ENCODE assay signal across 27 cellular contexts in genomic region chr3:31495971-31496370, GRCh38. TPM values are rescaled to one million over a fixed set of nuclear protein-coding genes. Genes with fewer than 3 reads are reported as not detected.
A peak's percentile ranks its signal among the peaks of the same experiment; 100 is the strongest.
DNase-seq lines count a peak whose midpoint lies in the region; ATAC-seq, FAIRE-seq and TF ChIP-seq lines count a peak whose summit lies in the region.
"Had no signal": no experiment of that assay in that cellular context is flagged by ENCODE, and none has a peak within 500 bp of the region (broad histone marks: within the 10 kb centered on the region; RNA-seq: fewer than 3 reads in every experiment).

No MANE protein-coding gene starts in this region.

- no peak overlapping the region for H3K27ac ChIP-seq in GM23338 (ENCODE audit: low read depth)
- H3K27ac ChIP-seq in astrocyte (ENCODE audit: low read depth, low read length): no peak overlapping the region
- H3K27ac ChIP-seq: A549, dorsolateral prefrontal cortex, left ventricle myocardium inferior had no signal

- H3K4me3 Mint-ChIP-seq in GM23338: no peak overlapping the region
- no peak overlapping the region for H3K4me3 Mint-ChIP-seq in astrocyte (ENCODE audit: unreplicated experiment)
- H3K4me3 Mint-ChIP-seq: activated B cell treated with CpG ODN at 0.5 μM for 24 hours; activated T-helper 17 cell treated with anti-CD3 and anti-CD28 coated beads, Interleukin-2, amount 50 U/mL, for 72 hours; naive thymus-derived CD4-positive, alpha-beta T cell had no signal

- H3K36me3 ChIP-seq in GM23338 (ENCODE audit: insufficient read depth) (no peaks in the 10 kb centered on the region), astrocyte (ENCODE audit: insufficient read depth, low read length) (no peaks in the 10 kb centered on the region)
- H3K36me3 ChIP-seq: left ventricle myocardium inferior had no signal

- H3F3A ChIP-seq in GM23338 (replicated peaks; ENCODE audit: low read depth): no peaks in the 10 kb centered on the region

- H2AFZ ChIP-seq in GM23338 (0 out of 2 replicates have a peak overlapping the region, but pooled peaks have one; percentile 43), astrocyte (ENCODE audit: low read depth, low read length) (no peak overlapping the region)

- TF ChIP-seq CTCF in GM23338 (conservative IDR thresholded peaks at IDR 0.05; ENCODE audit: low read depth in 2 of 2) (no peak), astrocyte (IDR thresholded peaks at IDR 0.05; ENCODE audit: insufficient read depth, low read depth, low read length) (no peak), fibroblast of the aortic adventitia (IDR thresholded peaks at IDR 0.05; ENCODE audit: insufficient read depth, low read length) (no peak)

- peaks cover 13% of the 10 kb centered on the region; the same call in 1 of the 2 replicates for H3K9me2 ChIP-seq in GM23338 (ENCODE audit: insufficient read depth)

- in situ Hi-C loops in ACHN (cut with HindIII; ENCODE audit: low pct_ligation_motif_present, low pct_unique_long_range_greater_than_20kb, low sequenced_read_pairs): no loop called here

- H3K9me3 ChIP-seq in astrocyte (ENCODE audit: insufficient read depth, low read depth, low read length): no peaks in the 10 kb centered on the region

- H3K27me3 Mint-ChIP-seq in GM23338 (ENCODE audit: insufficient read depth, low read depth, poor library complexity) (no peaks in the 10 kb centered on the region), astrocyte (ENCODE audit: low read depth, unreplicated experiment) (no peaks in the 10 kb centered on the region)
- H3K27me3 Mint-ChIP-seq: activated T-helper 17 cell treated with anti-CD3 and anti-CD28 coated beads, Interleukin-2, amount 50 U/mL, for 72 hours had no signal

- H3K9me3 Mint-ChIP-seq in GM23338 (no peaks in the 10 kb centered on the region; the same call in 2 of the 3 replicates), astrocyte (ENCODE audit: unreplicated experiment) (no peaks in the 10 kb centered on the region)

- H3K4me1 Mint-ChIP-seq in GM23338 (peaks cover 3% of the 10 kb centered on the region; the same call in 2 of the 3 replicates), astrocyte (ENCODE audit: low read depth, unreplicated experiment) (no peaks in the 10 kb centered on the region)
- H3K4me1 Mint-ChIP-seq: activated B cell treated with CpG ODN at 0.5 μM for 24 hours; activated T-helper 17 cell treated with anti-CD3 and anti-CD28 coated beads, Interleukin-2, amount 50 U/mL, for 72 hours had no signal

- DNase-seq in AG08396 (ENCODE audit: low spot score) (peak; percentile 19), GM23338 (ENCODE audit: low spot score) (no peak), astrocyte (ENCODE audit: low read depth) (peak; percentile 55), fibroblast of the aortic adventitia (ENCODE audit: low read depth) (peak; percentile 46), NCI-H146 treated with DMSO at 0.1 percent for 48 hours (lab: John Stamatoyannopoulos, UW; ENCODE audit: unreplicated experiment) (no peak), ACHN (no peak)
- DNase-seq: activated B cell treated with CpG ODN at 0.5 μM for 24 hours; activated CD4-positive, alpha-beta T cell treated with anti-CD3 and anti-CD28 coated beads, Interleukin-2, amount 50 U/mL, for 48 hours; activated CD8-positive, alpha-beta memory T cell treated with anti-CD3 and anti-CD28 coated beads, Interleukin-2, amount 50 U/mL, for 4 hours; anterior cingulate cortex; C1 segment of cervical spinal cord; Caco-2; DMS79 treated with DMSO at 0.1 percent for 48 hours; dorsolateral prefrontal cortex; Kasumi-1; left ventricle myocardium inferior; naive thymus-derived CD4-positive, alpha-beta T cell; NCI-H1092 treated with DMSO at 0.1 percent for 48 hours; NCI-H1930; small intestine had no signal

- H3K36me3 Mint-ChIP-seq in GM23338 (ENCODE audit: low read depth) (0 out of 3 replicates have a peak, but pooled peaks cover 4% of the 10 kb centered on the region), astrocyte (ENCODE audit: low read depth, unreplicated experiment) (no peaks in the 10 kb centered on the region)

- H3K27me3 ChIP-seq in GM23338 (ENCODE audit: insufficient read depth): no peaks in the 10 kb centered on the region
- H3K27me3 ChIP-seq in astrocyte (ENCODE audit: insufficient read depth, low read length): no peaks in the 10 kb centered on the region

- H3K4me1 ChIP-seq in GM23338 (ENCODE audit: insufficient read depth) (no peaks in the 10 kb centered on the region), astrocyte (ENCODE audit: insufficient read depth, low read length) (no peaks in the 10 kb centered on the region)
- H3K4me1 ChIP-seq: A549, left ventricle myocardium inferior had no signal

- H3K27ac Mint-ChIP-seq in GM23338 (no peak overlapping the region), astrocyte (ENCODE audit: unreplicated experiment) (no peak overlapping the region)
- H3K27ac Mint-ChIP-seq: activated B cell treated with CpG ODN at 0.5 μM for 24 hours; activated naive CD4-positive, alpha-beta T cell treated with anti-CD3 and anti-CD28 coated beads, Interleukin-2, amount 50 U/mL, for 72 hours; activated T-helper 17 cell treated with anti-CD3 and anti-CD28 coated beads, Interleukin-2, amount 50 U/mL, for 72 hours had no signal

- no peak for FAIRE-seq in astrocyte (lab: Jason Lieb, UNC)
- FAIRE-seq: A549, endothelial cell of umbilical vein, frontal cortex, small intestine had no signal

- ATAC-seq in GM23338: no peak
- ATAC-seq in HG03354 (IDR thresholded peaks at IDR 0.05; ENCODE audit: poor library complexity, severe bottlenecking, unreplicated experiment): no peak
- no peak for ATAC-seq in HG03565 (IDR thresholded peaks at IDR 0.05; ENCODE audit: unreplicated experiment)
- ATAC-seq: A549; activated naive CD4-positive, alpha-beta T cell treated with anti-CD3 and anti-CD28 coated beads, Interleukin-2, amount 50 U/mL, for 72 hours; activated T-helper 17 cell treated with anti-CD3 and anti-CD28 coated beads, Interleukin-2, amount 50 U/mL, for 72 hours; naive thymus-derived CD4-positive, alpha-beta T cell had no signal

- no peak overlapping the region for H3K9ac ChIP-seq in astrocyte (ENCODE audit: low read length)

- H3K79me2 ChIP-seq in GM23338 (replicated peaks; ENCODE audit: insufficient read depth) (no peaks in the 10 kb centered on the region), astrocyte (ENCODE audit: insufficient read depth, low read length) (no peaks in the 10 kb centered on the region)

- H4K20me1 ChIP-seq in GM23338 (replicated peaks; ENCODE audit: insufficient read depth) (no peaks in the 10 kb centered on the region), astrocyte (ENCODE audit: insufficient read depth, low read length) (no peaks in the 10 kb centered on the region)

- no peak overlapping the region for H3K4me2 ChIP-seq in GM23338
- H3K4me2 ChIP-seq in astrocyte (ENCODE audit: low read length): peak overlapping the region; percentile 28
- H3K4me2 ChIP-seq: A549 had no signal

- H3K4me3 ChIP-seq in GM23338: no peak overlapping the region
- no peak overlapping the region for H3K4me3 ChIP-seq in astrocyte (ENCODE audit: insufficient read depth, low read depth, low read length)
- H3K4me3 ChIP-seq in fibroblast of the aortic adventitia (ENCODE audit: low read depth, low read length): no peak overlapping the region
- H3K4me3 ChIP-seq: A549, dorsolateral prefrontal cortex, left ventricle myocardium inferior had no signal

TF ChIP-seq in GM23338, 12 proteins besides CTCF, POLR2A, EP300 and RAD21:
- no peak for TF ChIP-seq REST (IDR thresholded peaks at IDR 0.05; ENCODE audit: unreplicated experiment)

RNA-seq across cellular contexts. Expression of gene STT3B, which starts 36.8 kb away (rescaled TPM):
- 139 and 167 TPM in 2 replicates for total RNA-seq in GM23338 (2014; rRNA removed; shearing (Covaris generic))
- polyA plus RNA-seq in GM23338 (2016; fragmentation: Nextera tagmentation; extraction: Ambion mirVana): 44.1 and 45.2 TPM in 2 replicates
- total RNA-seq in astrocyte (156 and 164 TPM in 2 replicates), fibroblast of the aortic adventitia (ENCODE audit: low replicate concordance) (89.3 and 151 TPM in 2 replicates)

Comparison
In these comparisons a context has a peak if more than half of its experiments do, and no peak if none do; other contexts are left out.
1. DNase-seq: peak in AG08396 (single experiment), astrocyte (single experiment) and fibroblast of the aortic adventitia (single experiment); none in GM23338 (single experiment), NCI-H146 treated with DMSO at 0.1 percent for 48 hours (single experiment) and ACHN (single experiment).